ENCODE assay signal across 9 cellular contexts in the genomic region with DNA sequence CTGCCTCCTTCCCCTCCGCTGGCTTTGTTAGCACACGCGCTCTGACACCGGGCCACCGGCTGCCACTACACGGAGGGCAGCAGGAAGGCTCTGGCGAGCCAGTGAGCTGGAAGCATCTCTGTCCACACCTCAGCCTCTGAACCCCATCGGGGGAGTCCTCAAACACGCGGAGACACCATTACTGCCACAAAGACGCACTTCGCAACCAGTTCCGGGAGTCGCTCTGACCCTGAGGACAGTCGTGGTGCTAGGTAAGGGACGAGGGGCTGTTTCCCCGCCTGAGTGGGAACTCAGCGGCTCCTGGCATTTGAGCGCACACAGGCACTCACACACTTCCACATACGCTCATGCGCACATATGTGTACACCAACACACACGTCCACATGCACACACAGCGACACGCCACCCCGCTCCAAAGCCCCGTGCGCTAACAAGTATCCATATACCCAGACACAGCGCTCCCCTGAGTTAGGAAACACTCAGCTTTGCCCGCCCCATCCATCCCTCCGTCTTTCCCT.
DNase-seq lines count a peak whose midpoint lies in the region; ATAC-seq, FAIRE-seq and TF ChIP-seq lines count a peak whose summit lies in the region.
"Had no signal": no experiment of that assay in that cellular context is flagged by ENCODE, and none has a peak within 500 bp of the region (broad histone marks: within the 10 kb centered on the region; RNA-seq: fewer than 3 reads in every experiment).

No MANE protein-coding gene starts in this region.

- peak; percentile 35 to 46 for ATAC-seq in activated CD4-positive, CD25-positive, alpha-beta regulatory T cell treated with anti-CD3 and anti-CD28 coated beads, Interleukin-2, amount 50 U/mL, for 24 hours

- FAIRE-seq in keratinocyte (lab: Jason Lieb, UNC) (no peak), frontal cortex (lab: Jason Lieb, UNC) (no peak)
- FAIRE-seq: colon had no signal

- no peaks in the 10 kb centered on the region for H3K27me3 ChIP-seq in keratinocyte (ENCODE audit: control insufficient read depth, extremely low read depth, insufficient read depth, low read length)

- TF ChIP-seq CTCF in HFF-Myc (IDR thresholded peaks at IDR 0.05; ENCODE audit: low read depth, low read length, missing control alignments) (no peak), keratinocyte (optimal IDR thresholded peaks at IDR 0.05 in 1 of 3, IDR thresholded peaks at IDR 0.05 in 1 of 3, conservative IDR thresholded peaks at IDR 0.05 in 1 of 3; ENCODE audit: extremely low read depth in 1 of 3, insufficient read depth in 2 of 3, low read length in 3 of 3) (no peak)

- no peaks in the 10 kb centered on the region for H3K9me3 ChIP-seq in keratinocyte (ENCODE audit: control insufficient read depth, low read depth, low read length)

- dilution Hi-C loops in keratinocyte (cut with MboI; ENCODE audit: extremely low pct_ligation_motif_present, low sequenced_read_pairs) = no loop called here

- H3K9ac ChIP-seq in keratinocyte (ENCODE audit: control insufficient read depth, extremely low read depth, insufficient read depth, low read length) = peak overlapping the region; percentile 93

- H3K36me3 ChIP-seq in keratinocyte (ENCODE audit: control insufficient read depth in 2 of 2, extremely low read depth in 1 of 2, insufficient read depth in 2 of 2, low read length in 2 of 2) = peaks cover 0 to 3% of the 10 kb centered on the region in 2 experiments

- peak overlapping the region; percentile 88 for H2AFZ ChIP-seq in keratinocyte (ENCODE audit: control insufficient read depth, low read length)

- peak overlapping the region; percentile 91 for H3K4me2 ChIP-seq in keratinocyte (ENCODE audit: control insufficient read depth, extremely low read depth, insufficient read depth, low read depth, low read length)

- H3K9me1 ChIP-seq in keratinocyte (ENCODE audit: control insufficient read depth, extremely low read depth, insufficient read depth, low read length) = no peaks in the 10 kb centered on the region

- no peaks in the 10 kb centered on the region for H3K9me3 Mint-ChIP-seq in activated naive CD8-positive, alpha-beta T cell treated with anti-CD3 and anti-CD28 coated beads for 36 hours
- no peaks in the 10 kb centered on the region for H3K9me3 Mint-ChIP-seq in stimulated activated naive CD8-positive, alpha-beta T cell treated with anti-CD3 and anti-CD28 coated beads, Interleukin-15, Interleukin-2, amounts not matched to agents 100 ng/mL and 50 ng/mL, for 24 hours

- H3K4me3 ChIP-seq in HFF-Myc (replicated peaks; ENCODE audit: low read depth, low read length) = peak overlapping the region; percentile 97
- H3K4me3 ChIP-seq in keratinocyte (ENCODE audit: control insufficient read depth in 2 of 3, extremely low read depth in 1 of 3, insufficient read depth in 2 of 3, low read depth in 1 of 3, low read length in 3 of 3) = peak overlapping the region; percentile 82 to 99 (median 96)

- H3K27ac ChIP-seq in keratinocyte (ENCODE audit: control insufficient read depth, insufficient read depth, low read length) = no peak overlapping the region

- no peaks in the 10 kb centered on the region for H3K36me3 Mint-ChIP-seq in activated naive CD8-positive, alpha-beta T cell treated with anti-CD3 and anti-CD28 coated beads for 36 hours
- peaks cover 3% of the 10 kb centered on the region for H3K36me3 Mint-ChIP-seq in stimulated activated naive CD8-positive, alpha-beta T cell treated with anti-CD3 and anti-CD28 coated beads, Interleukin-15, Interleukin-2, amounts not matched to agents 100 ng/mL and 50 ng/mL, for 24 hours (ENCODE audit: low read depth)

- H3K4me3 Mint-ChIP-seq in activated naive CD8-positive, alpha-beta T cell treated with anti-CD3 and anti-CD28 coated beads for 36 hours = peak overlapping the region; percentile 66
- peak overlapping the region; percentile 90 for H3K4me3 Mint-ChIP-seq in stimulated activated naive CD8-positive, alpha-beta T cell treated with anti-CD3 and anti-CD28 coated beads, Interleukin-15, Interleukin-2, amounts not matched to agents 100 ng/mL and 50 ng/mL, for 24 hours

- H3K79me2 ChIP-seq in keratinocyte (ENCODE audit: control insufficient read depth, insufficient read depth, low read length) = peaks cover 40% of the 10 kb centered on the region

- no peak for DNase-seq in activated CD4-positive, CD25-positive, alpha-beta regulatory T cell treated with anti-CD3 and anti-CD28 coated beads, Interleukin-2, amount 50 U/mL, for 72 hours
- DNase-seq in HFF-Myc (ENCODE audit: extremely low read depth, low read depth) = no peak
- DNase-seq in NCI-H1417 (lab: John Stamatoyannopoulos, UW) = peak in 2 of 3 experiments; percentile 11 to 92
- DNase-seq in activated naive CD8-positive, alpha-beta T cell treated with anti-CD3 and anti-CD28 coated beads for 36 hours = no peak
- DNase-seq in keratinocyte (ENCODE audit: low read depth, low spot score) = no peak
- DNase-seq in frontal cortex (ENCODE audit: low spot score in 2 of 2) = no peak

- H3K4me1 ChIP-seq in keratinocyte (ENCODE audit: control insufficient read depth, extremely low read depth, insufficient read depth, low read length) = peaks cover 26% of the 10 kb centered on the region

- peaks cover 11% of the 10 kb centered on the region for H3K4me1 Mint-ChIP-seq in activated naive CD8-positive, alpha-beta T cell treated with anti-CD3 and anti-CD28 coated beads for 36 hours
- peaks cover 50% of the 10 kb centered on the region for H3K4me1 Mint-ChIP-seq in stimulated activated naive CD8-positive, alpha-beta T cell treated with anti-CD3 and anti-CD28 coated beads, Interleukin-15, Interleukin-2, amounts not matched to agents 100 ng/mL and 50 ng/mL, for 24 hours (ENCODE audit: low read depth)

- no peak overlapping the region for H3K27ac Mint-ChIP-seq in activated naive CD8-positive, alpha-beta T cell treated with anti-CD3 and anti-CD28 coated beads for 36 hours
- peak overlapping the region; percentile 71 for H3K27ac Mint-ChIP-seq in stimulated activated naive CD8-positive, alpha-beta T cell treated with anti-CD3 and anti-CD28 coated beads, Interleukin-15, Interleukin-2, amounts not matched to agents 100 ng/mL and 50 ng/mL, for 24 hours

- peaks cover 62% of the 10 kb centered on the region for H3K27me3 Mint-ChIP-seq in activated naive CD8-positive, alpha-beta T cell treated with anti-CD3 and anti-CD28 coated beads for 36 hours
- H3K27me3 Mint-ChIP-seq in stimulated activated naive CD8-positive, alpha-beta T cell treated with anti-CD3 and anti-CD28 coated beads, Interleukin-15, Interleukin-2, amounts not matched to agents 100 ng/mL and 50 ng/mL, for 24 hours = peaks cover 38% of the 10 kb centered on the region

- peaks cover 5% of the 10 kb centered on the region for H4K20me1 ChIP-seq in keratinocyte (ENCODE audit: control insufficient read depth, extremely low read depth, insufficient read depth, low read length)

Comparison
In these comparisons a context has a peak if more than half of its experiments do, and no peak if none do; other contexts are left out.
1. DNase-seq: peak in NCI-H1417 (2 of 3); none in activated CD4-positive, CD25-positive, alpha-beta regulatory T cell treated with anti-CD3 and anti-CD28 coated beads, Interleukin-2, amount 50 U/mL, for 72 hours (single experiment), HFF-Myc (single experiment), activated naive CD8-positive, alpha-beta T cell treated with anti-CD3 and anti-CD28 coated beads for 36 hours (single experiment), keratinocyte (single experiment) and frontal cortex (0 of 2).